1 cellular context compared by ENCODE assay signal in genomic region chr5:137836997-137837396, GRCh38.
TF ChIP-seq lines count a peak whose summit lies in the region.

No MANE protein-coding gene starts in this region.

TF ChIP-seq in HEK293, 187 proteins besides CTCF, POLR2A, EP300 and RAD21 (continued from another document):
- TF ChIP-seq ZEB2 (tag by site-specific recombination; IDR thresholded peaks at IDR 0.05) (no peak), ZNF362 (tag by site-specific recombination; IDR thresholded peaks at IDR 0.05) (no peak), PRDM10 (tag by site-specific recombination; IDR thresholded peaks at IDR 0.05) (0 out of 2 replicates have a peak, but pooled peaks have one; percentile 11), ZBTB20 (tag by site-specific recombination; IDR thresholded peaks at IDR 0.05) (peak; percentile 45; the same call in 1 of the 2 replicates), PRDM6 (tag by site-specific recombination; IDR thresholded peaks at IDR 0.05) (peak; percentile 40; the same call in 1 of the 2 replicates), ZNF747 (tag by site-specific recombination; IDR thresholded peaks at IDR 0.05) (no peak), ZFHX2 (tag by site-specific recombination; conservative IDR thresholded peaks at IDR 0.05) (no peak), GFI1B (tag by site-specific recombination; IDR thresholded peaks at IDR 0.05) (peak; percentile 78; the same call in 1 of the 2 replicates), FEZF1 (tag by site-specific recombination; IDR thresholded peaks at IDR 0.05) (peak; percentile 43; the same call in 1 of the 2 replicates), ZBTB49 (tag by site-specific recombination; IDR thresholded peaks at IDR 0.05; ENCODE audit: low read depth) (no peak), ZNF670 (tag by site-specific recombination; IDR thresholded peaks at IDR 0.05; ENCODE audit: low read depth) (no peak), ZNF843 (tag by site-specific recombination; IDR thresholded peaks at IDR 0.05) (no peak), ZNF701 (tag by site-specific recombination; IDR thresholded peaks at IDR 0.05) (no peak), SP3 (tag by site-specific recombination; IDR thresholded peaks at IDR 0.05) (no peak), ZNF776 (tag by site-specific recombination; IDR thresholded peaks at IDR 0.05; ENCODE audit: borderline replicate concordance) (no peak), ZNF777 (tag by site-specific recombination; IDR thresholded peaks at IDR 0.05; ENCODE audit: borderline replicate concordance) (no peak), ZNF366 (tag by site-specific recombination; conservative IDR thresholded peaks at IDR 0.05) (peak; percentile 26; the same call in 1 of the 2 replicates), ZBTB17 (tag by site-specific recombination; IDR thresholded peaks at IDR 0.05) (peak; percentile 35; the same call in 1 of the 2 replicates), ZNF501 (tag by site-specific recombination; IDR thresholded peaks at IDR 0.05) (no peak), ZBTB21 (tag by site-specific recombination; IDR thresholded peaks at IDR 0.05) (no peak), ZNF645 (tag by site-specific recombination; IDR thresholded peaks at IDR 0.05) (no peak)
TF ChIP-seq in HEK293: peak in this region for 9.
